In the genomic region with DNA sequence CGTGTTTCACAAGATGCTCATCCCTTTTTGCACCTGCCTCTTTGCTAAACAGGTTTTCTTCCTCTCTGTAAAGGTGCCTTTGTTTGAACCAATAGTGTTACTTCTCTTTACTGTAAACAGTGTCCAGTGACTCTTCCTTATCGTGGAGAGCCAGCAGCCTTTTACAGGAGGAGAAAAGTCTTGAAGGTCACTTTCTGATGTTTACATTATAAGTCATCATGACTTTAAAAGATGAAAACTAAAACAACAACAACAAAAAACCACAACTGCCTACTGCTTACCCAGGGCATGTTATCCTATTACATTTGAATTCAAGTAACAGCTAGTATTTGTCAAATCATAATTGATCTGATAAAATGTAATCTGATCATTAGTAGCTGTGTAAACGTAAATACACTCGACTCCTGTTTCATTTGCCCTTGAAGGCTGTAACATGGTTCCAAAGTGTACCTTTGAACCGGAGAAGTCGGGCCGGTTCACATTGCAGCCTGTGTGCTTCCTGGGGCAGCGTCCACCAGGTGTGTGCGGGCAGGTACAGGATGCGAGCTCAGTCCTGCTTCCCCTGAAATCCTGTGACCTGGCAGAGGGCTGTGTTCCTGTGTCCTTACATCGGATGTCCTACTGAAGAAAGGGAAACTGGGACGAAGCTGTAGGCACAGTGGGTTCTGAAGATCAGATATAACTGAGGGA, we compare ENCODE assay signal across 1 cellular context.
TF ChIP-seq lines count a peak whose summit lies in the region.

No MANE protein-coding gene starts in this region.

TF ChIP-seq in IMR-90, 13 proteins besides CTCF, POLR2A, EP300 and RAD21 (continued from another document):
- TF ChIP-seq CHD1 (IDR thresholded peaks at IDR 0.05; ENCODE audit: low read depth, low read length) (no peak), NFE2L2 (IDR thresholded peaks at IDR 0.05; ENCODE audit: low read depth, low read length) (no peak), CEBPB (IDR thresholded peaks at IDR 0.05; ENCODE audit: low read depth, low read length) (no peak), MXI1 (IDR thresholded peaks at IDR 0.05; ENCODE audit: borderline replicate concordance, low read depth, low read length) (no peak), RFX5 (IDR thresholded peaks at IDR 0.05; ENCODE audit: low read depth, low read length) (no peak)
